In genomic region chr7:132351858-132352539, GRCh38 we compare ENCODE assay signal across 20 cellular contexts.
DNase-seq lines count a peak whose midpoint lies in the region; ATAC-seq and TF ChIP-seq lines count a peak whose summit lies in the region.
"Had no signal": no experiment of that assay in that cellular context is flagged by ENCODE, and none has a peak within 500 bp of the region (broad histone marks: within the 10 kb centered on the region; RNA-seq: fewer than 3 reads in every experiment).

No MANE protein-coding gene starts in this region.

- TF ChIP-seq CTCF in ascending aorta (IDR thresholded peaks at IDR 0.05) (no peak), smooth muscle cell (IDR thresholded peaks at IDR 0.05; ENCODE audit: borderline replicate concordance, insufficient read depth, poor library complexity, severe bottlenecking) (no peak)

- no peaks in the 10 kb centered on the region for H3F3A ChIP-seq in smooth muscle cell (ENCODE audit: low read depth)

- ATAC-seq in right cardiac atrium (peak; percentile 61 to 64), GM19023 (IDR thresholded peaks at IDR 0.05; ENCODE audit: unreplicated experiment) (no peak)

- H3K27ac ChIP-seq in ascending aorta = peak overlapping the region; percentile 60 to 87
- H3K27ac ChIP-seq in right cardiac atrium (ENCODE audit: low read length) = peak overlapping the region; percentile 39
- H3K27ac ChIP-seq in smooth muscle cell (ENCODE audit: low read depth) = no peak overlapping the region
- H3K27ac ChIP-seq: KMS-11 had no signal

- no peaks in the 10 kb centered on the region for H4K20me1 ChIP-seq in smooth muscle cell (ENCODE audit: low read depth)

- H3K4me2 ChIP-seq in smooth muscle cell = peak overlapping the region; percentile 46
- H3K4me2 ChIP-seq: KMS-11 had no signal

- DNase-seq in GM03348 (ENCODE audit: low spot score) (peak; percentile 54), ascending aorta (ENCODE audit: low spot score in 2 of 2) (peak; percentile 11 to 83), right cardiac atrium (peak; percentile 49 to 70 (median 62)), smooth muscle cell (lab: John Stamatoyannopoulos, UW; ENCODE audit: unreplicated experiment) (no peak), activated gamma-delta T cell treated with Interleukin-2 at 50 U/mL for 16 hours (no peak), NCI-H1436 (lab: John Stamatoyannopoulos, UW) (no peak)
- no peak for DNase-seq in stimulated activated CD4-positive, alpha-beta T cell treated with anti-CD3 and anti-CD28 coated beads, Interleukin-4, amount 100 ng/mL, for 1 hour
- DNase-seq: activated CD4-positive, alpha-beta T cell treated with anti-CD3 and anti-CD28 coated beads, Interleukin-2, amount 10 ng/mL, durations not matched to agents 7 days and 5 days; activated naive CD4-positive, alpha-beta T cell; CD8-positive, alpha-beta memory T cell; DMS79; endodermal cell; immature natural killer cell; naive B cell; NCI-H2081; NCI-H510A; SHP77 treated with DMSO at 0.1 percent for 48 hours; small intestine had no signal

- H3K4me1 ChIP-seq in ascending aorta = peaks cover 0 to 11% of the 10 kb centered on the region in 2 donors
- H3K4me1 ChIP-seq in right cardiac atrium (ENCODE audit: control insufficient read depth, insufficient read depth, low read length) = peaks cover 6% of the 10 kb centered on the region
- peaks cover 7% of the 10 kb centered on the region for H3K4me1 ChIP-seq in smooth muscle cell (ENCODE audit: low read depth)

- intact Hi-C loops in ascending aorta (cut with DNase I) (loop anchor here (2.0 to 5.0 kb wide), 4 partner anchors 27 to 120 kb away; no protein-coding TSS in a partner anchor), right cardiac atrium (cut with DNase I) (no loop called here)

- no peaks in the 10 kb centered on the region for H3K79me2 ChIP-seq in smooth muscle cell (ENCODE audit: low read depth)

- 42% methylated on average over 12 of the region's 12 CpGs for WGBS in right cardiac atrium
- WGBS in smooth muscle cell (ENCODE audit: low lambda C conversion rate) = 69% methylated on average over 12 of the region's 12 CpGs

- H3K27me3 ChIP-seq in ascending aorta (no peaks in the 10 kb centered on the region), right cardiac atrium (ENCODE audit: control insufficient read depth, insufficient read depth) (no peaks in the 10 kb centered on the region), smooth muscle cell (ENCODE audit: low read depth) (no peaks in the 10 kb centered on the region)

- H3K9ac ChIP-seq in smooth muscle cell (ENCODE audit: low read depth) = no peak overlapping the region
- H3K9ac ChIP-seq: KMS-11 had no signal

- H3K9me3 ChIP-seq in ascending aorta = no peaks in the 10 kb centered on the region
- H3K9me3 ChIP-seq in right cardiac atrium (ENCODE audit: control insufficient read depth, low read length) = no peaks in the 10 kb centered on the region
- H3K9me3 ChIP-seq in smooth muscle cell (replicated peaks; ENCODE audit: low read depth) = no peaks in the 10 kb centered on the region

- peak overlapping the region; percentile 35 for H3K4me3 ChIP-seq in ascending aorta
- H3K4me3 ChIP-seq in right cardiac atrium (ENCODE audit: low read length) = no peak overlapping the region
- no peak overlapping the region for H3K4me3 ChIP-seq in smooth muscle cell

- no peak overlapping the region for H2AFZ ChIP-seq in smooth muscle cell (ENCODE audit: low read depth)

- H3K36me3 ChIP-seq in ascending aorta = no peaks in the 10 kb centered on the region
- H3K36me3 ChIP-seq in smooth muscle cell (ENCODE audit: low read depth) = no peaks in the 10 kb centered on the region

Comparison
In these comparisons a context has a peak if more than half of its experiments do, and no peak if none do; other contexts are left out.
1. DNase-seq: peak in GM03348 (single experiment), ascending aorta (2 of 2) and right cardiac atrium (3 of 3); none in smooth muscle cell (single experiment), activated gamma-delta T cell treated with Interleukin-2 at 50 U/mL for 16 hours (single experiment), stimulated activated CD4-positive, alpha-beta T cell treated with anti-CD3 and anti-CD28 coated beads, Interleukin-4, amount 100 ng/mL, for 1 hour (single experiment) and NCI-H1436 (single experiment).
2. H3K4me3 ChIP-seq: peak in ascending aorta (2 of 2); none in right cardiac atrium (single experiment) and smooth muscle cell (single experiment).